8 cellular contexts compared by ENCODE assay signal in the genomic region with DNA sequence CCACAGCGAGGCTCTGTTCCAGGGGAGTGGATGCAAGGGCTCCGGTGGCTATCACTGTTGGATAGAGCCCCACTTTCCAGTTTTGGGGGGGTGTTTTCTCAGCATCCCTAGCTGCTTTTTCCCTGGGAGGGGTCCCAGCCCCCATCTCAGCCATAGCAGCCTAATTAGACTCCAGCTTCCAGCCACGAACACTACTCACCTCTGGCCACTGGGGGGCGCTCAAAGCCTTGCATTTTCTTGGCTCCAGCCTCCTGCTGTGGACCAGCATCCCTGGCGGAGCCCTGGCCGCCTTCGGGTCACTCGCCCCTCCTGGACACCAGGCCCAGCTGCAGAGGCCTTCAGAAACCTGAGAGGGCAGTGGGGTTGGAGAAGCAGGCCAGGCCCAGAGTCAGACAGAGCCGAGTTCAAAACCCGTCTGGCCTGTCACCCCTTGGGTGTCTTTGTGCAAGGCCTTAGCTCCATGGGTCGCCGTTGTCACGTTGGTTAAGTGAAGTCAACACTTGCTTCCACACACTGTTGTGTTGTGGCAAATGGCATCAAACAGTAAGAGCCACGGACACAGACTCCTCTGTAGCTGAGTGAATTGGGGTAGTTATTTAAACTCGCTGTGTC.
DNase-seq lines count a peak whose midpoint lies in the region; ATAC-seq and TF ChIP-seq lines count a peak whose summit lies in the region.

No MANE protein-coding gene starts in this region.

- no peak for TF ChIP-seq POLR2A in tibial nerve (IDR thresholded peaks at IDR 0.05)

- H3K27ac ChIP-seq in AG04450 (ENCODE audit: low read depth, low read length) (no peak overlapping the region), neutrophil (no peak overlapping the region), tibial nerve (no peak overlapping the region)

- H3K4me1 ChIP-seq in neutrophil (ENCODE audit: control insufficient read depth in 1 of 2, insufficient read depth in 1 of 2, low read depth in 1 of 2, low read length in 1 of 2): no peaks in the 10 kb centered on the region
- H3K4me1 ChIP-seq in tibial nerve: no peaks in the 10 kb centered on the region

- no peak for ATAC-seq in HG03139 (IDR thresholded peaks at IDR 0.05; ENCODE audit: unreplicated experiment)

- H3K9me3 ChIP-seq in AG04450 (ENCODE audit: control insufficient read depth, insufficient read depth, low read length) (no peaks in the 10 kb centered on the region; the same call in 1 of the 2 replicates), neutrophil (no peaks in the 10 kb centered on the region), tibial nerve (no peaks in the 10 kb centered on the region)

- TF ChIP-seq CTCF in AG04450 (IDR thresholded peaks at IDR 0.05; ENCODE audit: low read depth, low read length) (peak; percentile 89), GM12865 (IDR thresholded peaks at IDR 0.05; ENCODE audit: insufficient read depth, low read depth, low read length, missing control alignments) (peak; percentile 78), fibroblast of mammary gland (conservative IDR thresholded peaks at IDR 0.05; ENCODE audit: control insufficient read depth, insufficient read depth, low read depth, low read length) (peak; percentile 74), neutrophil (IDR thresholded peaks at IDR 0.05) (peak; percentile 73), tibial nerve (IDR thresholded peaks at IDR 0.05) (peak; percentile 73 to 85 (median 83))

- DNase-seq in AG04450 (ENCODE audit: low read depth, low spot score): peak; percentile 23
- peak; percentile 55 for DNase-seq in GM12865 (ENCODE audit: low read depth)
- peak; percentile 57 for DNase-seq in NCI-H460 (ENCODE audit: extremely low read depth, low read depth)
- DNase-seq in activated T-cell treated with anti-CD3 and anti-CD28 coated beads, Interleukin-2, amount 50 U/mL, for 1 hour: peak; percentile 58
- DNase-seq in fibroblast of mammary gland (ENCODE audit: low read depth): peak; percentile 50
- peak in 1 of 2 donors; percentile 19 for DNase-seq in tibial nerve (ENCODE audit: low spot score in 2 of 2)

- no peak overlapping the region for H3K4me3 ChIP-seq in AG04450 (ENCODE audit: low read depth, low read length)
- H3K4me3 ChIP-seq in GM12865 (ENCODE audit: low read depth, low read length): no peak overlapping the region
- H3K4me3 ChIP-seq in fibroblast of mammary gland (ENCODE audit: control insufficient read depth, low read depth, low read length): no peak overlapping the region
- no peak overlapping the region for H3K4me3 ChIP-seq in neutrophil (ENCODE audit: low read depth in 1 of 2, low read length in 1 of 2)
- H3K4me3 ChIP-seq in tibial nerve: no peak overlapping the region

- H3K36me3 ChIP-seq in neutrophil (no peaks in the 10 kb centered on the region), tibial nerve (peaks cover 0 to 89% (median 0%) of the 10 kb centered on the region in 3 donors)

- POLR2A ChIA-PET in AG04450 (lab: Yijun Ruan, JAX): no interaction called here

- no peaks in the 10 kb centered on the region for H3K27me3 ChIP-seq in AG04450 (ENCODE audit: control insufficient read depth, insufficient read depth, low read length)
- no peaks in the 10 kb centered on the region for H3K27me3 ChIP-seq in neutrophil
- no peaks in the 10 kb centered on the region for H3K27me3 ChIP-seq in tibial nerve

- CTCF ChIA-PET in AG04450 (lab: Charles Lee): interaction anchor here (0.5 to 3.2 kb wide), 53 partner anchors 9 to 916 kb away, joined by 3 to 35 read pairs (median 4); no protein-coding TSS in a partner anchor

- WGBS in tibial nerve, 2 donors: 56 to 62% methylated on average over 13 to 15 of the region's 15 CpGs

- no peak for TF ChIP-seq EP300 in tibial nerve (IDR thresholded peaks at IDR 0.05)
